8 cellular contexts compared by ENCODE assay signal in genomic region chr11:119381186-119381988, GRCh38. TPM values are rescaled to one million over a fixed set of nuclear protein-coding genes. Genes with fewer than 3 reads are reported as not detected.
DNase-seq lines count a peak whose midpoint lies in the region; ATAC-seq, FAIRE-seq and TF ChIP-seq lines count a peak whose summit lies in the region.

Gene USP2, minus strand, starts transcription at chr11:119381690. Its CDS starts 8,210 bp downstream, at chr11:119373480.

- FAIRE-seq in HepG2 (lab: Jason Lieb, UNC), result peak; percentile 73

- H3K36me3 ChIP-seq in HepG2 (replicated peaks in 1 of 2; ENCODE audit: control insufficient read depth in 1 of 2, insufficient read depth in 2 of 2, low read length in 2 of 2), result no peaks in the 10 kb centered on the region

- no peaks in the 10 kb centered on the region for H3K9me3 ChIP-seq in HepG2 (ENCODE audit: low read length)

- peak; percentile 99 for TF ChIP-seq CTCF in HepG2 (CRISPR knock-in tag; IDR thresholded peaks at IDR 0.05)

- peak in 1 of 2 experiments; percentile 61; a peak in 1 of 4 replicates for TF ChIP-seq POLR2A in HepG2 (IDR thresholded peaks at IDR 0.05; ENCODE audit: insufficient read depth in 1 of 2, low read depth in 2 of 2, low read length in 2 of 2)

- peak within 1 kb of the TSS; percentile 76 for H3K27ac ChIP-seq in HepG2 (ENCODE audit: extremely low read length, insufficient read depth, low read length)

- no peaks in the 10 kb centered on the region for H4K20me1 ChIP-seq in HepG2 (ENCODE audit: insufficient read depth, low read length)

- peaks cover 70% of the 10 kb centered on the region for H3K4me1 ChIP-seq in HepG2 (ENCODE audit: insufficient read depth, low read length)

- H3K9ac ChIP-seq in HepG2 (ENCODE audit: insufficient read depth, low read depth, low read length), result peak within 1 kb of the TSS; percentile 77

- no TSS peak for BruUV-seq in HepG2 (replicated peaks; lab: Mats Ljungman, UMichigan)

- 1% methylated on average over 24 of the region's 54 CpGs for WGBS in HepG2 (ENCODE audit: low lambda C conversion rate)

- H3K27me3 ChIP-seq in HepG2 (ENCODE audit: control insufficient read depth in 1 of 2, insufficient read depth in 2 of 2, low read length in 2 of 2), result no peaks in the 10 kb centered on the region; a peak in 1 of 5 replicates

- peak within 1 kb of the TSS; percentile 21 for H2AFZ ChIP-seq in HepG2 (ENCODE audit: low read length)

- intact Hi-C loops in HepG2 (cut with micrococcal nuclease; ENCODE audit: unreplicated experiment), result loop anchor here (2.0 kb wide), 1 partner anchor 93 kb away; no protein-coding TSS in a partner anchor

- peak within 1 kb of the TSS; percentile 67 to 82 (median 68) for H3K4me3 ChIP-seq in HepG2 (replicated peaks in 1 of 3; ENCODE audit: insufficient read depth in 1 of 3, low read depth in 2 of 3, low read length in 3 of 3)

- peaks cover 12% of the 10 kb centered on the region for H3K79me2 ChIP-seq in HepG2 (ENCODE audit: insufficient read depth, low read length)

- in situ Hi-C loops in HepG2 (cut with HindIII; ENCODE audit: extremely low pct_ligation_motif_present, low pct_unique_long_range_greater_than_20kb), result no loop called here

- POLR2A ChIA-PET in HepG2 (lab: Yijun Ruan, JAX), result interaction anchor here (0.6 to 3.6 kb wide), 13 partner anchors 9 to 296 kb away, joined by 3 to 28 read pairs (median 5); partner anchors contain the start of genes C1QTNF5, HMBS and MCAM

- peak within 1 kb of the TSS; percentile 98 for H3K4me2 ChIP-seq in HepG2 (ENCODE audit: low read depth, low read length)

- peak in 1 of 2 experiments; percentile 17; a peak in 1 of 4 replicates for TF ChIP-seq EP300 in HepG2 (IDR thresholded peaks at IDR 0.05; ENCODE audit: low read depth in 2 of 2, low read length in 2 of 2)
- peak; percentile 46; the same call in 1 of the 2 replicates for TF ChIP-seq EP300 in HepG2 (CRISPR knock-in tag; IDR thresholded peaks at IDR 0.05; ENCODE audit: borderline replicate concordance)

- CTCF ChIA-PET in HepG2 (lab: Yijun Ruan, JAX; ENCODE audit: low intra/inter-chr PET ratio, low total read pairs), result interaction anchor here (1.0 to 2.1 kb wide), 2 partner anchors 21 to 43 kb away, joined by 3 to 13 read pairs; no protein-coding TSS in a partner anchor

- ATAC-seq in GM19452 (IDR thresholded peaks at IDR 0.05; ENCODE audit: unreplicated experiment) (peak; percentile 99), HG03571 (IDR thresholded peaks at IDR 0.05; ENCODE audit: unreplicated experiment) (peak; percentile 98), HepG2 (peak; percentile 88)

- peak; percentile 99 for DNase-seq in CD1c-positive myeloid dendritic cell (ENCODE audit: extremely low spot score)
- DNase-seq in NCI-H774 (lab: John Stamatoyannopoulos, UW), result peak; percentile 96
- peak; percentile 95 to 97 for DNase-seq in activated CD4-positive, alpha-beta T cell treated with anti-CD3 and anti-CD28 coated beads, Interleukin-2, amount 50 U/mL, for 48 hours
- peak; percentile 95 for DNase-seq in dermis microvascular lymphatic vessel endothelial cell (ENCODE audit: low read depth in 2 of 2)
- DNase-seq in HepG2 (ENCODE audit: low spot score), result peak; percentile 93
- peak; percentile 95 for DNase-seq in stimulated activated CD4-positive, alpha-beta T cell treated with anti-CD3 and anti-CD28 coated beads, Interleukin-2, amount 100 ng/mL, for 4 hours (ENCODE audit: low read depth)

- TF ChIP-seq RAD21 in HepG2 (CRISPR knock-in tag; IDR thresholded peaks at IDR 0.05), result peak; percentile 94

TF ChIP-seq in HepG2, 621 proteins besides CTCF, POLR2A, EP300 and RAD21 (continues in another document):
- TF ChIP-seq SUZ12 (IDR thresholded peaks at IDR 0.05; ENCODE audit: low read depth, low read length) (no peak), ARNT (IDR thresholded peaks at IDR 0.05) (no peak), FOXO1 (CRISPR knock-in tag; IDR thresholded peaks at IDR 0.05) (peak; percentile 63), ZNF781 (CRISPR knock-in tag; IDR thresholded peaks at IDR 0.05; ENCODE audit: borderline replicate concordance, not compliant biosample characterization) (no peak), REPIN1 (CRISPR knock-in tag; IDR thresholded peaks at IDR 0.05; ENCODE audit: borderline replicate concordance, low read depth) (no peak), ASH2L (IDR thresholded peaks at IDR 0.05; ENCODE audit: insufficient read length, low read depth, low read length) (peak; percentile 50), SSRP1 (CRISPR knock-in tag; IDR thresholded peaks at IDR 0.05) (no peak), KLF12 (CRISPR knock-in tag; IDR thresholded peaks at IDR 0.05; ENCODE audit: borderline replicate concordance) (peak; percentile 81; the same call in 1 of the 2 replicates), IRF1 (CRISPR knock-in tag; IDR thresholded peaks at IDR 0.05; ENCODE audit: low read depth) (no peak), YY1 (IDR thresholded peaks at IDR 0.05; ENCODE audit: insufficient read depth, insufficient replicate concordance, low read depth, low read length) (peak; percentile 68), PAXIP1 (CRISPR knock-in tag; conservative IDR thresholded peaks at IDR 0.05) (no peak), ZNF513 (CRISPR knock-in tag; conservative IDR thresholded peaks at IDR 0.05) (no peak), ZFY (CRISPR knock-in tag; IDR thresholded peaks at IDR 0.05) (peak; percentile 54; the same call in 1 of the 2 replicates), MIXL1 (CRISPR knock-in tag; IDR thresholded peaks at IDR 0.05) (peak; percentile 32)

RNA-seq across cellular contexts. Expression of gene USP2, which starts in this region (rescaled TPM):
- total RNA-seq in dermis microvascular lymphatic vessel endothelial cell (0.13 and 0.25 TPM in 2 replicates), HepG2 (2016; rRNA removed; fragmentation: Illumina TruSeq; extraction: Trizol) (6.0 and 7.2 TPM in 2 replicates)
- total RNA-seq in HepG2 (2016; cell fraction: cytosol; rRNA removed; fragmentation: Illumina TruSeq; extraction: Trizol; ENCODE audit: low read depth), result 1.1 and 1.7 TPM in 2 replicates
- 6.5 and 7.1 TPM in 2 replicates for total RNA-seq in HepG2 (2016; cell fraction: insoluble cytoplasmic fraction; rRNA removed; fragmentation: Illumina TruSeq; extraction: Trizol)
- 5.7 and 5.9 TPM in 2 replicates for total RNA-seq in HepG2 (2016; cell fraction: membrane; rRNA removed; fragmentation: Illumina TruSeq; extraction: Trizol)
- 5.8 and 7.8 TPM in 2 replicates for total RNA-seq in HepG2 (2016; cell fraction: nucleus; rRNA removed; fragmentation: Illumina TruSeq; extraction: Trizol)
- polyA plus RNA-seq in HepG2 (2011; rRNA removed), result 2.5 and 3.2 TPM in 2 replicates
- 2.2 TPM in 2 replicates for polyA plus RNA-seq in HepG2 (2011; cell fraction: cytosol; rRNA removed)
- 4.4 and 4.7 TPM in 2 replicates for polyA plus RNA-seq in HepG2 (2011; cell fraction: nucleus; rRNA removed)
- polyA plus RNA-seq in HepG2 (2012), result 2.5 and 3.0 TPM in 2 replicates
- 1.1 and 1.3 TPM in 2 replicates for polyA plus RNA-seq in HepG2 (2016; cell fraction: cytosol; fragmentation: Illumina TruSeq; extraction: Trizol; ENCODE audit: low read depth)
- 7.6 and 11.3 TPM in 2 replicates for polyA plus RNA-seq in HepG2 (2016; cell fraction: insoluble cytoplasmic fraction; fragmentation: Illumina TruSeq; extraction: Trizol; ENCODE audit: low read depth)
- 4.1 and 4.2 TPM in 2 replicates for polyA plus RNA-seq in HepG2 (2016; cell fraction: membrane; fragmentation: Illumina TruSeq; extraction: Trizol; ENCODE audit: low read depth)
- 22.1 and 23.0 TPM in 2 replicates for polyA plus RNA-seq in HepG2 (2016; cell fraction: nucleus; fragmentation: Illumina TruSeq; extraction: Trizol; ENCODE audit: insufficient read depth, low read depth)
- 5.4 and 5.9 TPM in 2 replicates for polyA minus RNA-seq in HepG2 (2011; rRNA and poly(A)+ RNA removed; ENCODE audit: low replicate concordance)
- 4.0 and 5.4 TPM in 2 replicates for polyA minus RNA-seq in HepG2 (2011; cell fraction: cytosol; rRNA and poly(A)+ RNA removed)
- polyA minus RNA-seq in HepG2 (2011; cell fraction: nucleus; rRNA and poly(A)+ RNA removed), result 2.4 and 5.7 TPM in 2 replicates

Comparison
In these comparisons a context has a peak if more than half of its experiments do, and no peak if none do; other contexts are left out.
1. Peak in every context shown above with its lines: DNase-seq, ATAC-seq, H3K4me3 ChIP-seq and H3K27ac ChIP-seq.
2. Peak in DNase-seq in dermis microvascular lymphatic vessel endothelial cell; RNA of the gene not detected or under 1 TPM.